In the genomic region with DNA sequence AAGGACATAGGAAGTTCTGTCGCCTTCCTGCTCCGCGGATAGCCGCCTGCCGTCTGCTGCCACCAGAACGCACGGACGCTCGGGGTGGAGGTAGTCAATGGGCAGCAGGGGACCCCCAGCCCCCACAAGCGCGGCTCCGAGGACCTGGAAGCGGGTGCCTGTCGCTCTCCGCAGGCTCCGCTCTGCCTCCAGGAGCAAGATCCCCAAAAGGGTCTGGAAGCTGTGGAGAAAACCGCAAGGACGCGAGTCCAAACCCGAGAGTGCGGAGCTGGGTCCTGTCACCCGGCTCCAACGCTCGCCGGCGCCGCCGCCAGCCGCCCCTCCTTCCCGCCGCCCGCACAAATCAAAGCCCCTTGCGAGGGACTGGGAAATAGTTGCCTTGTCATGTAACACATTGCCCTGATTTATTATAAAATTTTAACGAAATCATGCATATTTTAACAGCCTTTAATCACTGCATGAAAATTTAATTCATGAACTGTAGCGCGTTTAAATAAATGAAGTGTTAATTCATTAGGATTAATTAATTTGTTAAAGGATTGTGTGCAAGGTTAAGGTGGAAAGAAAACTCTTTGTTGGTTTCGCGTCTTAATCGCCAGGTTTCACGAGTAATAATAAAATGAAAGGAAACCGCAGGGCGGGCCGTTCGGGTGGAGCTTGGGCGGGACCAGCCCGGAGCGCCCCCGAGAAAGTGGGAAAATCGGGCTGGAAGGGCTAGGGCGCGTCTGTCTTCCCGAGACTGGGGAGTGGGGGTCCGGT, we compare ENCODE assay signal across 10 cellular contexts. TPM values are rescaled to one million over a fixed set of nuclear protein-coding genes. Genes with fewer than 3 reads are reported as not detected.
A peak's percentile ranks its signal among the peaks of the same experiment; 100 is the strongest.
DNase-seq lines count a peak whose midpoint lies in the region; ATAC-seq and TF ChIP-seq lines count a peak whose summit lies in the region.
"Had no signal": no experiment of that assay in that cellular context is flagged by ENCODE, and none has a peak within 500 bp of the region (broad histone marks: within the 10 kb centered on the region; RNA-seq: fewer than 3 reads in every experiment).

No MANE protein-coding gene starts in this region.

- no peak for DNase-seq in A673 (ENCODE audit: low spot score)
- DNase-seq in ecto neural progenitor cell (ENCODE audit: low spot score): peak; percentile 59
- peak in 1 of 3 donors; percentile 19 for DNase-seq in mucosa of descending colon
- DNase-seq in RWPE1 (ENCODE audit: low spot score): no peak
- DNase-seq in head of caudate nucleus: no peak

- H3K4me3 ChIP-seq in A673 (ENCODE audit: low read depth, low read length, poor library complexity, severe bottlenecking) (peak overlapping the region; percentile 53), mucosa of descending colon (no peak overlapping the region)
- H3K4me3 ChIP-seq: SJSA1 had no signal

- TF ChIP-seq CTCF in A673 (conservative IDR thresholded peaks at IDR 0.05; ENCODE audit: low read depth, low read length) (no peak), mucosa of descending colon (IDR thresholded peaks at IDR 0.05) (no peak), RWPE1 (conservative IDR thresholded peaks at IDR 0.05; ENCODE audit: low read depth) (no peak)

- H3K9me3 ChIP-seq in A673 (ENCODE audit: low read depth, low read length, poor library complexity, severe bottlenecking): no peaks in the 10 kb centered on the region
- H3K9me3 ChIP-seq in mucosa of descending colon: no peaks in the 10 kb centered on the region
- H3K9me3 ChIP-seq: SJSA1 had no signal

- peaks cover 33% of the 10 kb centered on the region for H3K4me1 ChIP-seq in A673 (ENCODE audit: insufficient read depth, low read length, poor library complexity, severe bottlenecking)
- peaks cover 8% of the 10 kb centered on the region for H3K4me1 ChIP-seq in mucosa of descending colon (ENCODE audit: low read depth)

- POLR2A ChIA-PET in A673 (lab: Charles Lee; ENCODE audit: low non-redundant PET) (no interaction called here), RWPE1 (lab: Yijun Ruan, JAX; ENCODE audit: low non-redundant PET) (no interaction called here)

- CTCF ChIA-PET in A673 (lab: Charles Lee): interaction anchor here (1.3 kb wide), 1 partner anchor 370 kb away, joined by 3 read pairs; no protein-coding TSS in a partner anchor
- CTCF ChIA-PET in RWPE1 (lab: Yijun Ruan, JAX): interaction anchor here (0.6 kb wide), 1 partner anchor 101 kb away, joined by 3 read pairs; no protein-coding TSS in a partner anchor

- peaks cover 55% of the 10 kb centered on the region for H3K27me3 ChIP-seq in A673 (replicated peaks; ENCODE audit: insufficient read depth, low read depth, low read length, poor library complexity)

- no peaks in the 10 kb centered on the region for H3K36me3 ChIP-seq in A673 (ENCODE audit: insufficient read depth, low read length, poor library complexity, severe bottlenecking)
- no peaks in the 10 kb centered on the region for H3K36me3 ChIP-seq in mucosa of descending colon (ENCODE audit: low read depth)
- H3K36me3 ChIP-seq: SJSA1 had no signal

- peak overlapping the region; percentile 60 for H3K27ac ChIP-seq in A673 (ENCODE audit: low read depth, low read length, poor library complexity, severe bottlenecking)
- H3K27ac ChIP-seq in RWPE1: no peak overlapping the region
- H3K27ac ChIP-seq: SJSA1 had no signal

- BruUV-seq in A673 (replicated peaks; lab: Mats Ljungman, UMichigan): no TSS peak

- ATAC-seq in HG02759 (IDR thresholded peaks at IDR 0.05; ENCODE audit: unreplicated experiment) (peak; percentile 1), mucosa of descending colon (peak; percentile 19), HG03469 (IDR thresholded peaks at IDR 0.05; ENCODE audit: unreplicated experiment) (no peak), HG02840 (IDR thresholded peaks at IDR 0.05; ENCODE audit: low FRiP score, unreplicated experiment) (no peak)

- intact Hi-C loops in A673 (cut with micrococcal nuclease; ENCODE audit: unreplicated experiment) (loop anchor here (5.0 to 10.0 kb wide), 3 partner anchors 183 to 926 kb away; no protein-coding TSS in a partner anchor), mucosa of descending colon (cut with DNase I, micrococcal nuclease) (no loop called here), head of caudate nucleus (cut with DNase I) (loop anchor here (10.0 kb wide), 1 partner anchor 46 kb away; a partner anchor contains a TSS)

RNA-seq across cellular contexts. Expression of a gene that starts 5.5 kb away (rescaled TPM):
- total RNA-seq in A673 (2021) (12.6 and 16.8 TPM in 2 replicates), mucosa of descending colon (not detected)
- total RNA-seq: renal cortical epithelial cell, SJSA1 had no signal

RNA-seq across cellular contexts. Expression of a gene that starts 50.1 kb away (rescaled TPM):
- total RNA-seq in A673 (2021) (24.2 and 24.3 TPM in 2 replicates), mucosa of descending colon (1 to 10 TPM; 5.2 to 8.1 (median 5.9) TPM)

Comparison
In these comparisons a context has a peak if more than half of its experiments do, and no peak if none do; other contexts are left out.
1. ATAC-seq: peak in HG02759 (single experiment) and mucosa of descending colon (single experiment); none in HG03469 (single experiment) and HG02840 (single experiment).
2. RNA of a gene that starts 5.5 kb away (total RNA-seq): 12.6 to 16.8 TPM in A673; not detected in mucosa of descending colon; every median in the first group is over 10 times any median in the second.
3. intact Hi-C loops: an anchor here in A673 (5.0 to 10.0 kb wide) and head of caudate nucleus (10.0 kb wide); none called in mucosa of descending colon.